8 cellular contexts compared by ENCODE assay signal in the genomic region with DNA sequence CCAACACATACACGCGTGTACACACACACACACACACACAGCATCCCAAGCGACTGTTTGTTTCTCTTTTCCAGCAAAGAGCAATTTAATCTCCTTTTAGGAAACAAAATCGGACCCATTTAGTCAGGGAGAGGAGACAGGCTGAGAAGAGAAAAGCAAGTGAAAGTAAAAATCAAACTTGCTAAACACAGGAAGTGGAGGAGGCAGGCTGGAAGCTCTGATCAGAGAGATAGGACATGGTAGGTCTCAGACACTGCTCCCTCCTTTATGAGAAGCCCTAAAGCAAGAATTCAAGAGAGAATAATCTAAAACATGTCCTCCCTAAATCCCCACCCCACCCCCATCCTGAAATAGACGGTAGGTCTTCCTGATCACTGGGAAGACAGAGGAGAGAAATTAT.
DNase-seq lines count a peak whose midpoint lies in the region; ATAC-seq and TF ChIP-seq lines count a peak whose summit lies in the region.

No MANE protein-coding gene starts in this region.

- no peak overlapping the region for H3K4me3 ChIP-seq in lower leg skin (ENCODE audit: low read depth, poor library complexity, severe bottlenecking)

- no peak for TF ChIP-seq POLR2A in lower leg skin (IDR thresholded peaks at IDR 0.05)

- DNase-seq in stimulated activated CD4-positive, alpha-beta T cell treated with anti-CD3 and anti-CD28 coated beads, Interleukin-2, amount 100 ng/mL, for 4 hours (ENCODE audit: low read depth): peak; percentile 2
- DNase-seq in stimulated activated CD4-positive, alpha-beta T cell treated with anti-CD3 and anti-CD28 coated beads, Interleukin-4, amount 100 ng/mL, for 24 hours: no peak
- peak; percentile 13 for DNase-seq in central memory CD4-positive, alpha-beta T cell
- no peak for DNase-seq in mesenteric fat pad (ENCODE audit: low spot score)
- DNase-seq in NK-92 treated with Interleukin-12 subunit alpha and Interleukin-12 subunit beta, amount 100 ng/mL, for 24 hours (lab: John Stamatoyannopoulos, UW): no peak
- no peak for DNase-seq in lower leg skin (ENCODE audit: low spot score in 2 of 2)
- no peak for DNase-seq in KG1 (lab: John Stamatoyannopoulos, UW)

- ATAC-seq in HG03520 (IDR thresholded peaks at IDR 0.05; ENCODE audit: unreplicated experiment): peak; percentile 52

- TF ChIP-seq CTCF in lower leg skin (IDR thresholded peaks at IDR 0.05): no peak

- intact Hi-C loops in lower leg skin (cut with DNase I; ENCODE audit: low total_unique reads): no loop called here

- WGBS in lower leg skin, 2 donors: 57 to 61% methylated on average over 5 of the region's 5 CpGs

Comparison
In these comparisons a context has a peak if more than half of its experiments do, and no peak if none do; other contexts are left out.
1. DNase-seq: peak in stimulated activated CD4-positive, alpha-beta T cell treated with anti-CD3 and anti-CD28 coated beads, Interleukin-2, amount 100 ng/mL, for 4 hours (single experiment) and central memory CD4-positive, alpha-beta T cell (single experiment); none in stimulated activated CD4-positive, alpha-beta T cell treated with anti-CD3 and anti-CD28 coated beads, Interleukin-4, amount 100 ng/mL, for 24 hours (single experiment), mesenteric fat pad (single experiment), NK-92 treated with Interleukin-12 subunit alpha and Interleukin-12 subunit beta, amount 100 ng/mL, for 24 hours (single experiment), lower leg skin (0 of 2) and KG1 (single experiment).